Comparison of ENCODE assay signal across 23 cellular contexts in the genomic region with DNA sequence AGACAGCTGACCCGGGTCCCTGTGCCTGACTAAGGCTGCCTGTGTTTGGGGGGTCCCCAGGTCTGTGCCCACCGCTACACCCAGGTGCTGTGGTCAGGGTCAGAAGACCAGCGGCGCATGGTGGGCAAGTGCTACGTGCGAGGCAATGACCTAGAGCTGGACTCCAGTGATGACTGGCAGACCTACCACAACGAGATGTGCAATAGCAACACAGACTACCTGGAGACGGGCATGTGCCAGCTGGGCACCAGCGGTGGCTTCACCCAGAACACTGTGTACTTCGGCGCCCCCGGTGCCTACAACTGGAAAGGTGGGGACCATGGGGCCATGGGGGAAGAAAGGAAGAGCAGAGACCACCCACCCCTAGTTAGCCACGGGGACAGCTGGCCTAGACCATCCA. TPM values are rescaled to one million over a fixed set of nuclear protein-coding genes. Genes with fewer than 3 reads are reported as not detected.
DNase-seq lines count a peak whose midpoint lies in the region; ATAC-seq and TF ChIP-seq lines count a peak whose summit lies in the region.
"Had no signal": no experiment of that assay in that cellular context is flagged by ENCODE, and none has a peak within 500 bp of the region (broad histone marks: within the 10 kb centered on the region; RNA-seq: fewer than 3 reads in every experiment).

No MANE protein-coding gene starts in this region.

- H2AFZ ChIP-seq in GM23248 = no peak overlapping the region
- no peak overlapping the region for H2AFZ ChIP-seq in PC-9

- H3K27ac ChIP-seq in GM23248 = no peak overlapping the region
- H3K27ac ChIP-seq in PC-9 = peak overlapping the region; percentile 97; the same call in 1 of the 2 replicates
- H3K27ac ChIP-seq in epithelial cell of prostate = peak overlapping the region; percentile 100
- H3K27ac ChIP-seq in psoas muscle = peak overlapping the region; percentile 92
- no peak overlapping the region for H3K27ac ChIP-seq in CD8-positive, alpha-beta T cell (ENCODE audit: low read depth, low read length)
- H3K27ac ChIP-seq: BLaER1 treated with 17β-estradiol and CSF1 and Interleukin-3, amounts not matched to agents 10 nM and 100 nM; Peyer's patch had no signal

- no peaks in the 10 kb centered on the region for H3K9me2 ChIP-seq in GM23248 (ENCODE audit: insufficient read depth)
- H3K9me2 ChIP-seq in PC-9 (ENCODE audit: insufficient read depth) = no peaks in the 10 kb centered on the region

- no peaks in the 10 kb centered on the region for H3K27me3 Mint-ChIP-seq in CD8-positive, alpha-beta T cell (ENCODE audit: low read depth)
- H3K27me3 Mint-ChIP-seq: CD4-positive, alpha-beta memory T cell had no signal

- H3K79me2 ChIP-seq in GM23248 (ENCODE audit: insufficient read depth) (peaks cover 78% of the 10 kb centered on the region), PC-9 (ENCODE audit: low read depth) (peaks cover 88% of the 10 kb centered on the region)

- ATAC-seq in psoas muscle = peak in 1 of 4 donors; percentile 6
- ATAC-seq in esophagus mucosa = no peak
- no peak for ATAC-seq in CD8-positive, alpha-beta T cell
- ATAC-seq: GM12878 had no signal

- H3K4me2 ChIP-seq in GM23248 (ENCODE audit: unreplicated experiment) (no peak overlapping the region), PC-9 (no peak overlapping the region)
- H3K4me2 ChIP-seq: BLaER1 treated with 17β-estradiol and CSF1 and Interleukin-3, amounts not matched to agents 10 nM and 100 nM had no signal

- H3K9me3 ChIP-seq in GM23248 (ENCODE audit: low read depth) (no peaks in the 10 kb centered on the region), PC-9 (ENCODE audit: insufficient read depth, low read depth) (no peaks in the 10 kb centered on the region), psoas muscle (no peaks in the 10 kb centered on the region)
- H3K9me3 ChIP-seq in CD8-positive, alpha-beta T cell (ENCODE audit: low read length) = no peaks in the 10 kb centered on the region
- H3K9me3 ChIP-seq: Peyer's patch had no signal

- intact Hi-C loops in PC-9 (cut with micrococcal nuclease; ENCODE audit: unreplicated experiment) (no loop called here), psoas muscle (cut with DNase I) (no loop called here)
- intact Hi-C loops in CD8-positive, alpha-beta T cell (cut with DNase I, micrococcal nuclease) = no loop called here

- H3K4me3 Mint-ChIP-seq in CD8-positive, alpha-beta T cell = no peak overlapping the region
- H3K4me3 Mint-ChIP-seq: CD4-positive, alpha-beta memory T cell had no signal

- no TSS peak for BruUV-seq in PC-9 (replicated peaks; lab: Mats Ljungman, UMichigan)

- in situ Hi-C loops in GM23248 (cut with MboI) = no loop called here

- no peak overlapping the region for H3K27ac Mint-ChIP-seq in CD8-positive, alpha-beta T cell
- H3K27ac Mint-ChIP-seq: CD4-positive, alpha-beta memory T cell had no signal

- H3K9ac ChIP-seq in GM23248 = 0 out of 2 replicates have a peak overlapping the region, but pooled peaks have one; percentile 16
- H3K9ac ChIP-seq: BLaER1 treated with 17β-estradiol and CSF1 and Interleukin-3, amounts not matched to agents 10 nM and 100 nM had no signal

- H3F3A ChIP-seq in GM23248 (ENCODE audit: insufficient read depth) (peaks cover 45% of the 10 kb centered on the region), PC-9 (ENCODE audit: insufficient read depth, low read depth) (peaks cover 91% of the 10 kb centered on the region)

- H3K4me3 ChIP-seq in GM23248 = no peak overlapping the region
- H3K4me3 ChIP-seq in PC-9 = no peak overlapping the region
- no peak overlapping the region for H3K4me3 ChIP-seq in psoas muscle
- no peak overlapping the region for H3K4me3 ChIP-seq in CD8-positive, alpha-beta T cell (ENCODE audit: low read depth, low read length)
- H3K4me3 ChIP-seq: BLaER1 treated with 17β-estradiol and CSF1 and Interleukin-3, amounts not matched to agents 10 nM and 100 nM; GM12878; Peyer's patch had no signal

- CTCF ChIA-PET in PC-9 (lab: Charles Lee) = no interaction called here
- CTCF ChIA-PET in CD8-positive, alpha-beta T cell (lab: Charles Lee) = interaction anchor here (0.5 to 2.8 kb wide), 4 partner anchors 11 to 186 kb away, joined by 3 to 12 read pairs (median 7); a partner anchor contains a TSS

- POLR2A ChIA-PET in PC-9 (lab: Charles Lee; ENCODE audit: unreplicated experiment) = no interaction called here
- POLR2A ChIA-PET in CD8-positive, alpha-beta T cell (lab: Charles Lee) = no interaction called here

- peaks cover 55% of the 10 kb centered on the region for H3K36me3 ChIP-seq in GM23248 (ENCODE audit: low read depth)
- H3K36me3 ChIP-seq in PC-9 (ENCODE audit: low read depth) = peaks cover 84% of the 10 kb centered on the region
- peaks cover 0 to 42% of the 10 kb centered on the region in 2 donors for H3K36me3 ChIP-seq in psoas muscle (ENCODE audit: insufficient read depth in 1 of 2, low read depth in 1 of 2)
- H3K36me3 ChIP-seq in CD8-positive, alpha-beta T cell (ENCODE audit: insufficient read depth, low read length) = no peaks in the 10 kb centered on the region
- H3K36me3 ChIP-seq: BLaER1 treated with 17β-estradiol and CSF1 and Interleukin-3, amounts not matched to agents 10 nM and 100 nM had no signal

- WGBS in GM23248 (ENCODE audit: low coverage in 1 of 2, low lambda C conversion rate in 2 of 2, missing lambda C conversion rate in 2 of 2), 2 experiments = 84 to 91% methylated on average over 13 of the region's 13 CpGs
- 71 to 82% (median 81%) methylated on average over 13 of the region's 13 CpGs for WGBS in psoas muscle, 3 donors

- no peaks in the 10 kb centered on the region for H3K27me3 ChIP-seq in GM23248 (replicated peaks; ENCODE audit: insufficient read depth)
- no peaks in the 10 kb centered on the region for H3K27me3 ChIP-seq in PC-9 (ENCODE audit: insufficient read depth, low read depth)
- no peaks in the 10 kb centered on the region for H3K27me3 ChIP-seq in psoas muscle (ENCODE audit: insufficient read depth in 3 of 3, low read length in 2 of 3)
- no peaks in the 10 kb centered on the region for H3K27me3 ChIP-seq in CD8-positive, alpha-beta T cell (ENCODE audit: insufficient read depth, low read length)
- H3K27me3 ChIP-seq: BLaER1 treated with 17β-estradiol and CSF1 and Interleukin-3, amounts not matched to agents 10 nM and 100 nM; Peyer's patch had no signal

- H3K9me3 Mint-ChIP-seq in CD8-positive, alpha-beta T cell = no peaks in the 10 kb centered on the region
- H3K9me3 Mint-ChIP-seq: CD4-positive, alpha-beta memory T cell had no signal

- H3K4me1 Mint-ChIP-seq in CD8-positive, alpha-beta T cell (ENCODE audit: low read depth) = no peaks in the 10 kb centered on the region
- H3K4me1 Mint-ChIP-seq: CD4-positive, alpha-beta memory T cell had no signal

- H3K36me3 Mint-ChIP-seq in CD8-positive, alpha-beta T cell = peaks cover 19% of the 10 kb centered on the region

- DNase-seq in GM23248 = no peak
- no peak for DNase-seq in PC-9
- no peak for DNase-seq in epithelial cell of prostate (ENCODE audit: low read depth, low spot score)
- DNase-seq in psoas muscle = no peak
- DNase-seq in AG08395 (ENCODE audit: low spot score) = no peak
- no peak for DNase-seq in CD8-positive, alpha-beta T cell
- DNase-seq: ACHN; DND-41; H7; KG1; NCI-H1092 treated with DMSO at 0.1 percent for 48 hours; NCI-H1436 treated with DMSO at 0.1 percent for 48 hours; NCI-H2029; NCI-H2227 treated with DMSO at 0.1 percent for 48 hours; NCI-H510A treated with DMSO at 0.1 percent for 48 hours; NCI-H774; NK-92 treated with Interleukin-12 subunit alpha and Interleukin-12 subunit beta, amount 100 ng/mL, for 24 hours; Right ventricle myocardium superior had no signal

- H4K20me1 ChIP-seq in GM23248 (ENCODE audit: insufficient read depth) (no peaks in the 10 kb centered on the region), PC-9 (ENCODE audit: insufficient read depth) (peaks cover 36% of the 10 kb centered on the region)

- TF ChIP-seq CTCF in PC-9 (conservative IDR thresholded peaks at IDR 0.05) (no peak), psoas muscle (IDR thresholded peaks at IDR 0.05) (no peak)
- no peak for TF ChIP-seq CTCF in CD8-positive, alpha-beta T cell (IDR thresholded peaks at IDR 0.05)

- H3K4me1 ChIP-seq in GM23248 (ENCODE audit: insufficient read depth) (peaks cover 45% of the 10 kb centered on the region), PC-9 (replicated peaks; ENCODE audit: insufficient read depth) (peaks cover 50% of the 10 kb centered on the region), psoas muscle (peaks cover 51% of the 10 kb centered on the region)
- H3K4me1 ChIP-seq in CD8-positive, alpha-beta T cell (ENCODE audit: insufficient read depth, low read length) = no peaks in the 10 kb centered on the region

RNA-seq across cellular contexts. Expression of a gene that starts 12.1 kb away (rescaled TPM):
- 321 and 330 TPM in 2 replicates for total RNA-seq in GM23248 (2014; rRNA removed; shearing (Covaris generic))
- polyA plus RNA-seq in GM23248 (2016; fragmentation: Nextera tagmentation; extraction: Ambion mirVana) (105 and 111 TPM in 2 replicates), psoas muscle (10 to 100 TPM in 1 of 3 donors, 1 to 10 TPM in 2; 4.9 to 21.5 (median 5.6) TPM)
- total RNA-seq in PC-9 (2021) (291 and 327 TPM in 2 replicates), psoas muscle (10 to 100 TPM in 3 of 4 donors, 1 to 10 TPM in 1; 7.8 to 21.9 (median 15.0) TPM), esophagus mucosa (83.1 TPM)
- total RNA-seq in CD8-positive, alpha-beta T cell = 1 to 10 TPM; 1.6 to 2.0 TPM

RNA-seq across cellular contexts. Expression of a gene that starts 27.2 kb away (rescaled TPM):
- 25.9 and 30.2 TPM in 2 replicates for total RNA-seq in GM23248 (2014; rRNA removed; shearing (Covaris generic))
- 48.1 and 56.0 TPM in 2 replicates for polyA plus RNA-seq in GM23248 (2016; fragmentation: Nextera tagmentation; extraction: Ambion mirVana)
- 38.6 and 58.7 TPM in 2 replicates for total RNA-seq in PC-9 (2021)
- total RNA-seq in psoas muscle = 100 to 1,000 TPM in 2 of 4 donors, 10 to 100 TPM in 2; 79.3 to 213 (median 110) TPM
- polyA plus RNA-seq in psoas muscle = 10 to 100 TPM; 50.3 to 99.4 (median 55.2) TPM
- total RNA-seq in esophagus mucosa = 13.6 TPM
- total RNA-seq in CD8-positive, alpha-beta T cell = 10 to 100 TPM in 1 of 2 experiments, 1 to 10 TPM in 1; 8.4 to 10.4 TPM

Comparison
In these comparisons a context has a peak if more than half of its experiments do, and no peak if none do; other contexts are left out.
1. H3K27ac ChIP-seq: peak in PC-9 (single experiment), epithelial cell of prostate (single experiment) and psoas muscle (single experiment); none in GM23248 (single experiment) and CD8-positive, alpha-beta T cell (single experiment).